31 cellular contexts compared by ENCODE assay signal in the genomic region with DNA sequence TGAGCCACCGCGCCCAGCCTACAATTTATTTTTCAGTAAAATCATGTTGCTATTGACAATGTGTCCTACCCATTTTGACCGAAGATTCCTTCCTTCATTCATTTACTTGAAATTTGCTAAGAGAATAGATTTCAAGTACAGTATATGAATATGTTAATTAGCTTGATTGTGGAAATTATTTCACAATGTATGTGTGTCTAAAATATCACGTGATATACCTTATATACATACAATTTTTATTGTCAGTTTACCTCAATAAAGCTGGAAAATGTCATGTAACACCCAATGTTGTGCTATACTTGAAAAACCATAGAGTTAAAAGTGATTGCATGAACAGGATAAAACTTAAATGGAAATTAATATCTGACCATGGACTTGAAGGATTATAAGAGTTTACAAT.
DNase-seq lines count a peak whose midpoint lies in the region; ATAC-seq, FAIRE-seq and TF ChIP-seq lines count a peak whose summit lies in the region.
"Had no signal": no experiment of that assay in that cellular context is flagged by ENCODE, and none has a peak within 500 bp of the region (broad histone marks: within the 10 kb centered on the region; RNA-seq: fewer than 3 reads in every experiment).

No MANE protein-coding gene starts in this region.

- TF ChIP-seq EP300 in HepG2 (IDR thresholded peaks at IDR 0.05; ENCODE audit: low read depth in 2 of 2, low read length in 2 of 2) (no peak), HepG2 (CRISPR knock-in tag; IDR thresholded peaks at IDR 0.05; ENCODE audit: borderline replicate concordance) (no peak), K562 (IDR thresholded peaks at IDR 0.05; ENCODE audit: low read length) (no peak)

- H3K79me2 ChIP-seq in HepG2 (ENCODE audit: insufficient read depth, low read length) = no peaks in the 10 kb centered on the region
- no peaks in the 10 kb centered on the region for H3K79me2 ChIP-seq in K562 (ENCODE audit: control insufficient read depth, insufficient read depth, low read length)

- in situ Hi-C loops in HepG2 (cut with HindIII; ENCODE audit: extremely low pct_ligation_motif_present, low pct_unique_long_range_greater_than_20kb) (no loop called here), K562 (cut with MboI) (no loop called here)

- H3K4me3 ChIP-seq in HepG2 (replicated peaks in 1 of 3; ENCODE audit: insufficient read depth in 1 of 3, low read depth in 2 of 3, low read length in 3 of 3) (no peak overlapping the region), right lobe of liver (no peak overlapping the region), K562 (no peak overlapping the region)
- H3K4me3 ChIP-seq: A549; BLaER1; BLaER1 treated with 17β-estradiol and CSF1 and Interleukin-3, amounts not matched to agents 10 nM and 100 nM had no signal

- no peaks in the 10 kb centered on the region for H4K20me1 ChIP-seq in HepG2 (ENCODE audit: insufficient read depth, low read length)
- H4K20me1 ChIP-seq in K562 (replicated peaks; ENCODE audit: control insufficient read depth, insufficient read depth, low read length) = no peaks in the 10 kb centered on the region
- H4K20me1 ChIP-seq: BLaER1; BLaER1 treated with 17β-estradiol and CSF1 and Interleukin-3, amounts not matched to agents 10 nM and 100 nM had no signal

- no peaks in the 10 kb centered on the region for H3K9me1 ChIP-seq in K562 (ENCODE audit: control insufficient read depth, insufficient read depth, low read length)

- H3K36me3 ChIP-seq in HepG2 (replicated peaks in 1 of 2; ENCODE audit: control insufficient read depth in 1 of 2, insufficient read depth in 2 of 2, low read length in 2 of 2) = no peaks in the 10 kb centered on the region
- H3K36me3 ChIP-seq in right lobe of liver = no peaks in the 10 kb centered on the region
- H3K36me3 ChIP-seq in K562 (ENCODE audit: control insufficient read depth, insufficient read depth, low read length) = no peaks in the 10 kb centered on the region
- H3K36me3 ChIP-seq: BE2C; BLaER1; BLaER1 treated with 17β-estradiol and CSF1 and Interleukin-3, amounts not matched to agents 10 nM and 100 nM had no signal

- WGBS in HepG2 (ENCODE audit: low lambda C conversion rate) = 59% methylated on average over 4 of the region's 4 CpGs
- 77% methylated on average over 4 of the region's 4 CpGs for WGBS in right lobe of liver (ENCODE audit: insufficient coverage, low coverage, low lambda C conversion rate, missing lambda C conversion rate)
- 0% methylated on average over 4 of the region's 4 CpGs for WGBS in K562 (ENCODE audit: insufficient coverage, low coverage, missing lambda C conversion rate)

- H3K27ac ChIP-seq in HepG2 (ENCODE audit: extremely low read length, insufficient read depth, low read length) (no peak overlapping the region), right lobe of liver (no peak overlapping the region), K562 (ENCODE audit: extremely low read depth, low read depth, low read length) (no peak overlapping the region)
- H3K27ac ChIP-seq: 22Rv1; A549; BLaER1; BLaER1 treated with 17β-estradiol and CSF1 and Interleukin-3, amounts not matched to agents 10 nM and 100 nM; C4-2B had no signal

- intact Hi-C loops in HepG2 (cut with micrococcal nuclease; ENCODE audit: unreplicated experiment) (no loop called here), right lobe of liver (cut with DNase I) (no loop called here), K562 (cut with micrococcal nuclease) (no loop called here)

- H3K9ac ChIP-seq in HepG2 (ENCODE audit: insufficient read depth, low read depth, low read length) (no peak overlapping the region), K562 (ENCODE audit: insufficient read depth in 1 of 2, low read depth in 2 of 2, low read length in 2 of 2) (no peak overlapping the region)
- H3K9ac ChIP-seq: BLaER1; BLaER1 treated with 17β-estradiol and CSF1 and Interleukin-3, amounts not matched to agents 10 nM and 100 nM had no signal

- no peak for DNase-seq in HepG2 (ENCODE audit: low spot score)
- DNase-seq in right lobe of liver = no peak
- no peak for DNase-seq in K562 (ENCODE audit: extremely low read depth in 1 of 4, low spot score in 3 of 4)
- DNase-seq in NCI-H748 (lab: John Stamatoyannopoulos, UW; ENCODE audit: unreplicated experiment) = no peak
- DNase-seq: 8988T; ACHN; AML-193; BE2C; C1 segment of cervical spinal cord; Caco-2; Calu3; CD4-positive, alpha-beta memory T cell; CD4-positive, alpha-beta T cell; CD4-positive, CD25-positive, alpha-beta regulatory T cell; CD8-positive, alpha-beta memory T cell; CD8-positive, alpha-beta T cell; COR-L47; DMS 273 treated with DMSO at 0.1 percent for 48 hours; DMS153; DMS53; DMS79; DMS79 treated with DMSO at 0.1 percent for 48 hours; DND-41; EL had no signal

- TF ChIP-seq RAD21 in HepG2 (CRISPR knock-in tag; IDR thresholded peaks at IDR 0.05) = no peak
- TF ChIP-seq RAD21 in K562 (CRISPR knock-in tag; conservative IDR thresholded peaks at IDR 0.05 in 1 of 2, IDR thresholded peaks at IDR 0.05 in 1 of 2) = no peak

- no peak for ATAC-seq in HepG2
- no peak for ATAC-seq in right lobe of liver
- ATAC-seq in K562 = no peak
- ATAC-seq: A549; CD8-positive, alpha-beta T cell had no signal

- no peak for FAIRE-seq in HepG2 (lab: Jason Lieb, UNC)
- FAIRE-seq in K562 (lab: Jason Lieb, UNC) = no peak
- FAIRE-seq: A204.1, A549, D721Med had no signal

- TF ChIP-seq CTCF in HepG2 (CRISPR knock-in tag; IDR thresholded peaks at IDR 0.05) = no peak
- no peak for TF ChIP-seq CTCF in right lobe of liver (IDR thresholded peaks at IDR 0.05)
- no peak for TF ChIP-seq CTCF in K562 (IDR thresholded peaks at IDR 0.05 in 2 of 3, conservative IDR thresholded peaks at IDR 0.05 in 1 of 3; ENCODE audit: insufficient read depth in 2 of 3, low read depth in 1 of 3, low read length in 3 of 3)

- POLR2A ChIA-PET in HepG2 (lab: Yijun Ruan, JAX) (no interaction called here), K562 (lab: Yijun Ruan, JAX) (no interaction called here)

- BruUV-seq in HepG2 (replicated peaks; lab: Mats Ljungman, UMichigan) (no TSS peak), K562 (replicated peaks; lab: Mats Ljungman, UMichigan) (no TSS peak)

- H3K4me1 ChIP-seq in HepG2 (ENCODE audit: insufficient read depth, low read length) (no peaks in the 10 kb centered on the region), right lobe of liver (no peaks in the 10 kb centered on the region), K562 (replicated peaks in 1 of 2; ENCODE audit: control insufficient read depth in 2 of 2, insufficient read depth in 2 of 2, low read length in 2 of 2) (no peaks in the 10 kb centered on the region)
- H3K4me1 ChIP-seq: BE2C; BLaER1; BLaER1 treated with 17β-estradiol and CSF1 and Interleukin-3, amounts not matched to agents 10 nM and 100 nM; Caco-2 had no signal

- H3K4me2 ChIP-seq in HepG2 (ENCODE audit: low read depth, low read length) = no peak overlapping the region
- no peak overlapping the region for H3K4me2 ChIP-seq in K562 (ENCODE audit: insufficient read depth, low read length)
- H3K4me2 ChIP-seq: A549; BLaER1; BLaER1 treated with 17β-estradiol and CSF1 and Interleukin-3, amounts not matched to agents 10 nM and 100 nM had no signal

- CTCF ChIA-PET in HepG2 (lab: Yijun Ruan, JAX; ENCODE audit: low intra/inter-chr PET ratio, low total read pairs) (no interaction called here), K562 (lab: Yijun Ruan, JAX; ENCODE audit: low intra/inter-chr PET ratio) (no interaction called here)

- H3K9me3 ChIP-seq in HepG2 (ENCODE audit: low read length) = no peaks in the 10 kb centered on the region
- H3K9me3 ChIP-seq in right lobe of liver = no peaks in the 10 kb centered on the region
- no peaks in the 10 kb centered on the region; the same call in 1 of the 2 replicates for H3K9me3 ChIP-seq in K562 (replicated peaks; ENCODE audit: control insufficient read depth, insufficient read depth, low read depth, low read length)
- H3K9me3 ChIP-seq: BE2C; BLaER1; BLaER1 treated with 17β-estradiol and CSF1 and Interleukin-3, amounts not matched to agents 10 nM and 100 nM; Caco-2 had no signal

- H2AFZ ChIP-seq in HepG2 (ENCODE audit: low read length) (no peak overlapping the region), K562 (ENCODE audit: low read depth, low read length) (no peak overlapping the region)

- TF ChIP-seq POLR2A in HepG2 (IDR thresholded peaks at IDR 0.05; ENCODE audit: insufficient read depth in 1 of 2, low read depth in 2 of 2, low read length in 2 of 2) = no peak
- no peak for TF ChIP-seq POLR2A in right lobe of liver (IDR thresholded peaks at IDR 0.05)
- no peak for TF ChIP-seq POLR2A in K562 (conservative IDR thresholded peaks at IDR 0.05)

- no peaks in the 10 kb centered on the region for H3K27me3 ChIP-seq in HepG2 (ENCODE audit: control insufficient read depth in 1 of 2, insufficient read depth in 2 of 2, low read length in 2 of 2)
- H3K27me3 ChIP-seq in right lobe of liver = no peaks in the 10 kb centered on the region
- H3K27me3 ChIP-seq in K562 (ENCODE audit: control insufficient read depth in 2 of 2, insufficient read depth in 2 of 2, low read length in 2 of 2) = no peaks in the 10 kb centered on the region
- H3K27me3 ChIP-seq: BE2C; BLaER1; BLaER1 treated with 17β-estradiol and CSF1 and Interleukin-3, amounts not matched to agents 10 nM and 100 nM had no signal

TF ChIP-seq in HepG2, 621 proteins besides CTCF, POLR2A, EP300 and RAD21:
- TF ChIP-seq ZC3H13 (CRISPR knock-in tag; IDR thresholded peaks at IDR 0.05) = no peak
- TF ChIP-seq RAD51 (IDR thresholded peaks at IDR 0.05; ENCODE audit: borderline replicate concordance) = peak; percentile 72
- no peak for TF ChIP-seq CREM (IDR thresholded peaks at IDR 0.05)
- no peak for TF ChIP-seq CREM (CRISPR knock-in tag; IDR thresholded peaks at IDR 0.05)
TF ChIP-seq in HepG2: peak in this region for 1.

TF ChIP-seq in K562, 482 proteins besides CTCF, POLR2A, EP300 and RAD21:
- TF ChIP-seq SRSF3 (IDR thresholded peaks at IDR 0.05; ENCODE audit: insufficient read depth, low read length) = no peak
- peak; percentile 70 for TF ChIP-seq TFE3 (CRISPR knock-in tag; IDR thresholded peaks at IDR 0.05)
TF ChIP-seq in K562: peak in this region for 1.

Comparison
In these comparisons a context has a peak if more than half of its experiments do, and no peak if none do; other contexts are left out.
1. Of the 241 proteins assayed by ChIP-seq in both HepG2 and K562: peak only in HepG2: RAD51; only in K562: TFE3; in both: none; in neither: 239.